ENCODE assay signal across 21 cellular contexts in genomic region chr20:62664316-62664971, GRCh38. TPM values are rescaled to one million over a fixed set of nuclear protein-coding genes. Genes with fewer than 3 reads are reported as not detected.
DNase-seq lines count a peak whose midpoint lies in the region; ATAC-seq, FAIRE-seq and TF ChIP-seq lines count a peak whose summit lies in the region.
"Had no signal": no experiment of that assay in that cellular context is flagged by ENCODE, and none has a peak within 500 bp of the region (broad histone marks: within the 10 kb centered on the region; RNA-seq: fewer than 3 reads in every experiment).

No MANE protein-coding gene starts in this region.

- TF ChIP-seq CTCF in chondrocyte (IDR thresholded peaks at IDR 0.05) = peak; percentile 10

- no peak overlapping the region for H3K4me3 Mint-ChIP-seq in chondrocyte (ENCODE audit: unreplicated experiment)
- H3K4me3 Mint-ChIP-seq in stimulated activated effector memory CD8-positive, alpha-beta T cell treated with anti-CD3 and anti-CD28 coated beads, Interleukin-12 subunit alpha, Interleukin-12 subunit beta, amount 100 ng/mL, for 72 hours = no peak overlapping the region
- H3K4me3 Mint-ChIP-seq: CD14-positive monocyte; CD8-positive, alpha-beta memory T cell had no signal

- no peak overlapping the region for H3K27ac Mint-ChIP-seq in chondrocyte (ENCODE audit: unreplicated experiment)
- H3K27ac Mint-ChIP-seq in stimulated activated effector memory CD8-positive, alpha-beta T cell treated with anti-CD3 and anti-CD28 coated beads, Interleukin-12 subunit alpha, Interleukin-12 subunit beta, amount 100 ng/mL, for 72 hours = peak overlapping the region; percentile 79
- H3K27ac Mint-ChIP-seq: CD8-positive, alpha-beta memory T cell had no signal

- peak; percentile 75 for FAIRE-seq in HTR-8/SVneo (lab: Jason Lieb, UNC)
- FAIRE-seq: GM12892, H54 had no signal

- H3K36me3 Mint-ChIP-seq in chondrocyte (ENCODE audit: low read depth) = no peaks in the 10 kb centered on the region
- peaks cover 28% of the 10 kb centered on the region for H3K36me3 Mint-ChIP-seq in stimulated activated effector memory CD8-positive, alpha-beta T cell treated with anti-CD3 and anti-CD28 coated beads, Interleukin-12 subunit alpha, Interleukin-12 subunit beta, amount 100 ng/mL, for 72 hours
- H3K36me3 Mint-ChIP-seq: CD8-positive, alpha-beta memory T cell had no signal

- H3K9me3 Mint-ChIP-seq in chondrocyte (ENCODE audit: low read depth) = no peaks in the 10 kb centered on the region
- no peaks in the 10 kb centered on the region for H3K9me3 Mint-ChIP-seq in stimulated activated effector memory CD8-positive, alpha-beta T cell treated with anti-CD3 and anti-CD28 coated beads, Interleukin-12 subunit alpha, Interleukin-12 subunit beta, amount 100 ng/mL, for 72 hours
- H3K9me3 Mint-ChIP-seq: CD8-positive, alpha-beta memory T cell had no signal

- H4K20me1 ChIP-seq in BLaER1 = peaks cover 57% of the 10 kb centered on the region

- ATAC-seq in stimulated activated effector memory CD8-positive, alpha-beta T cell treated with anti-CD3 and anti-CD28 coated beads, Interleukin-12 subunit alpha, Interleukin-12 subunit beta, amount 100 ng/mL, for 72 hours = no peak

- peaks cover 33% of the 10 kb centered on the region for H3K27me3 Mint-ChIP-seq in chondrocyte (ENCODE audit: low read depth)
- H3K27me3 Mint-ChIP-seq: CD8-positive, alpha-beta memory T cell had no signal

- H3K27me3 ChIP-seq in BLaER1 = no peaks in the 10 kb centered on the region
- H3K27me3 ChIP-seq: MG63 had no signal

- no peaks in the 10 kb centered on the region for H3K9me3 ChIP-seq in BLaER1
- H3K9me3 ChIP-seq: MG63 had no signal

- H3K4me1 Mint-ChIP-seq in chondrocyte (ENCODE audit: low read depth) = peaks cover 11% of the 10 kb centered on the region
- H3K4me1 Mint-ChIP-seq in stimulated activated effector memory CD8-positive, alpha-beta T cell treated with anti-CD3 and anti-CD28 coated beads, Interleukin-12 subunit alpha, Interleukin-12 subunit beta, amount 100 ng/mL, for 72 hours = no peaks in the 10 kb centered on the region
- H3K4me1 Mint-ChIP-seq: CD8-positive, alpha-beta memory T cell had no signal

- H3K9ac ChIP-seq in BLaER1 = 0 out of 2 replicates have a peak overlapping the region, but pooled peaks have one; percentile 19

- H3K4me1 ChIP-seq in BLaER1 = peaks cover 11% of the 10 kb centered on the region; the same call in 1 of the 2 replicates

- no peak overlapping the region for H3K4me2 ChIP-seq in BLaER1

- DNase-seq in HTR-8/SVneo (ENCODE audit: insufficient read length, low spot score) (no peak), chondrocyte (ENCODE audit: low spot score) (no peak), T1000 (lab: John Stamatoyannopoulos, UW) (no peak), NCI-H146 treated with DMSO at 0.1 percent for 48 hours (lab: John Stamatoyannopoulos, UW; ENCODE audit: unreplicated experiment) (no peak), DMS114 treated with DMSO at 0.1 percent for 48 hours (lab: John Stamatoyannopoulos, UW; ENCODE audit: unreplicated experiment) (no peak)
- no peak for DNase-seq in stimulated activated effector memory CD8-positive, alpha-beta T cell treated with anti-CD3 and anti-CD28 coated beads, Interleukin-12 subunit alpha, Interleukin-12 subunit beta, amount 100 ng/mL, for 72 hours (ENCODE audit: low spot score in 2 of 2)
- DNase-seq: CD8-positive, alpha-beta memory T cell; DMS 273 treated with DMSO at 0.1 percent for 48 hours; DND-41; KG1; MG63; NCI-H1105 treated with DMSO at 0.1 percent for 48 hours; NCI-H146; NCI-H2029; NCI-H446 treated with DMSO at 0.1 percent for 48 hours; NCI-H526; SHP77 treated with DMSO at 0.1 percent for 48 hours had no signal

- H3K27ac ChIP-seq in BLaER1 = no peak overlapping the region

- no peak overlapping the region for H3K4me3 ChIP-seq in BLaER1
- H3K4me3 ChIP-seq: MG63 had no signal

- H3K36me3 ChIP-seq in BLaER1 = peaks cover 88% of the 10 kb centered on the region

RNA-seq across cellular contexts. Expression of gene SLCO4A1, which starts 22.1 kb away (rescaled TPM):
- total RNA-seq in chondrocyte = not detected in 3 replicates

RNA-seq across cellular contexts. Expression of gene NTSR1, which starts 44.2 kb away (rescaled TPM):
- total RNA-seq in chondrocyte = 0.10 TPM in 1 of 3 replicates, not detected in the others
- total RNA-seq: CD8-positive, alpha-beta memory T cell had no signal
